ENCODE assay signal across 16 cellular contexts in genomic region chr22:33405194-33405593, GRCh38.
"Had no signal": no experiment of that assay in that cellular context is flagged by ENCODE, and none has a peak within 500 bp of the region (broad histone marks: within the 10 kb centered on the region; RNA-seq: fewer than 3 reads in every experiment).

No MANE protein-coding gene starts in this region.

- H3K4me1 Mint-ChIP-seq: activated CD4-positive, alpha-beta memory T cell treated with anti-CD3 and anti-CD28 coated beads, Interleukin-2, amount 10 ng/mL, durations not matched to agents 7 days and 5 days; activated CD4-positive, alpha-beta T cell treated with anti-CD3 and anti-CD28 coated beads for 36 hours; activated naive CD8-positive, alpha-beta T cell treated with anti-CD3 and anti-CD28 coated beads, Interleukin-2, amount 10 ng/mL, durations not matched to agents 7 days and 5 days; T-cell had no signal

- H3K27ac ChIP-seq: breast epithelium, esophagus muscularis mucosa, sigmoid colon, suprapubic skin, VCaP had no signal

- DNase-seq: activated CD4-positive, alpha-beta memory T cell treated with anti-CD3 and anti-CD28 coated beads, Interleukin-2, amount 10 ng/mL, durations not matched to agents 7 days and 5 days; activated CD4-positive, alpha-beta T cell treated with anti-CD3 and anti-CD28 coated beads for 36 hours; activated naive CD8-positive, alpha-beta T cell treated with anti-CD3 and anti-CD28 coated beads, Interleukin-2, amount 10 ng/mL, durations not matched to agents 7 days and 5 days; anterior cingulate cortex; endodermal cell; posterior cingulate gyrus; sigmoid colon; stimulated activated CD4-positive, alpha-beta T cell treated with anti-CD3 and anti-CD28 coated beads, Interleukin-12 subunit alpha, Interleukin-12 subunit beta, amount 100 ng/mL, for 4 hours; stimulated activated naive CD8-positive, alpha-beta T cell treated with anti-CD3 and anti-CD28 coated beads, Interleukin-15, Interleukin-2, amounts not matched to agents 100 U/mL and 50 U/mL, for 24 hours; T-cell had no signal

- H3K9me3 Mint-ChIP-seq: endodermal cell, mesothelial cell of epicardium, type B pancreatic cell had no signal

- ATAC-seq: activated CD4-positive, alpha-beta T cell treated with anti-CD3 and anti-CD28 coated beads for 36 hours; stimulated activated naive CD8-positive, alpha-beta T cell treated with anti-CD3 and anti-CD28 coated beads, Interleukin-15, Interleukin-2, amounts not matched to agents 100 U/mL and 50 U/mL, for 24 hours; T-cell had no signal

- H3K27me3 ChIP-seq: breast epithelium, esophagus muscularis mucosa, sigmoid colon, suprapubic skin had no signal

- H3K4me1 ChIP-seq: breast epithelium, sigmoid colon, suprapubic skin had no signal

- H3K27me3 Mint-ChIP-seq: activated CD4-positive, alpha-beta memory T cell treated with anti-CD3 and anti-CD28 coated beads, Interleukin-2, amount 10 ng/mL, durations not matched to agents 7 days and 5 days; activated CD4-positive, alpha-beta T cell treated with anti-CD3 and anti-CD28 coated beads for 36 hours; activated naive CD8-positive, alpha-beta T cell treated with anti-CD3 and anti-CD28 coated beads, Interleukin-2, amount 10 ng/mL, durations not matched to agents 7 days and 5 days; T-cell; type B pancreatic cell had no signal

- H3K36me3 Mint-ChIP-seq: activated naive CD8-positive, alpha-beta T cell treated with anti-CD3 and anti-CD28 coated beads, Interleukin-2, amount 10 ng/mL, durations not matched to agents 7 days and 5 days; mesothelial cell of epicardium; T-cell had no signal

- H3K36me3 ChIP-seq: breast epithelium, suprapubic skin had no signal

- H3K4me3 ChIP-seq: breast epithelium, esophagus muscularis mucosa, sigmoid colon, suprapubic skin had no signal

- H3K27ac Mint-ChIP-seq: activated CD4-positive, alpha-beta memory T cell treated with anti-CD3 and anti-CD28 coated beads, Interleukin-2, amount 10 ng/mL, durations not matched to agents 7 days and 5 days; activated CD4-positive, alpha-beta T cell treated with anti-CD3 and anti-CD28 coated beads for 36 hours; activated naive CD8-positive, alpha-beta T cell treated with anti-CD3 and anti-CD28 coated beads, Interleukin-2, amount 10 ng/mL, durations not matched to agents 7 days and 5 days; endodermal cell; mesothelial cell of epicardium; T-cell; type B pancreatic cell had no signal

- H3K9me3 ChIP-seq: breast epithelium, esophagus muscularis mucosa, sigmoid colon, suprapubic skin had no signal

- H3K4me3 Mint-ChIP-seq: activated CD4-positive, alpha-beta memory T cell treated with anti-CD3 and anti-CD28 coated beads, Interleukin-2, amount 10 ng/mL, durations not matched to agents 7 days and 5 days; activated CD4-positive, alpha-beta T cell treated with anti-CD3 and anti-CD28 coated beads for 36 hours; activated naive CD8-positive, alpha-beta T cell treated with anti-CD3 and anti-CD28 coated beads, Interleukin-2, amount 10 ng/mL, durations not matched to agents 7 days and 5 days; endodermal cell; mesothelial cell of epicardium; T-cell; type B pancreatic cell had no signal
